In the genomic region with DNA sequence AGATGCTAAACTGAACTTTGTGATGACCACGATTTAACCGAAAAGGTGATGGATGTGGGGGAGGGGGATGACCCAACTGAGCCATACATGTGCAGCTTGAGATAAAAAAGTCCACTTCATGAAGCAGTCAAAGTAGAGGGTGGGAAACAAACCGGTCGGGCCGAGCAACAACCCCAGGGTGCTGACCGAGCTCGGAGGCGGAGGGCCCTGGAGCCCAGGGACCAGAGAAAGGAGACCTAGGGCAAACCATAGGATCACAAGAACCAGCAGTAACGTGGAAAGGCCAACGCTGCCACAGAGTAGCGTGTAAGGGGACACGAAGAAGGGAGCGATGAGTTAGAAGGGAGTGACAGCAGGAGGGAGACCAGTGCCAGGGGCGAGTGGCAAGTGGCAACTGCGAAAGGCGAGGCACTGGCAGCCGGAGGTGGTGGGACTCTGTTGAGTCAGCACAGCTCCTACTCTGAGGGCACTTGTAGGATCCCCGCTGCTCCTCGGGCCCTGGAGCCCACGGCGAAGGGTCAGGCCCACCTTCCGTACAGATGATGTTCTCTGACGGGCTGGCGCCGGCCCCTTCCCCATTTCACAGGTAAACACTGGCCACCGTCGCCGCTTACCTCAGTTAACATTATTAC, we compare ENCODE assay signal across 8 cellular contexts.
DNase-seq lines count a peak whose midpoint lies in the region; ATAC-seq and TF ChIP-seq lines count a peak whose summit lies in the region.

No MANE protein-coding gene starts in this region.

- peak; percentile 57 to 69 for DNase-seq in NCI-H526 (lab: John Stamatoyannopoulos, UW)
- peak; percentile 34 for DNase-seq in activated T-cell treated with anti-CD3 and anti-CD28 coated beads for 48 hours (ENCODE audit: low read depth)
- peak; percentile 85 to 88 for DNase-seq in erythroblast (lab: John Stamatoyannopoulos, UW)
- peak; percentile 41 for DNase-seq in stimulated activated naive CD4-positive, alpha-beta T cell treated with Interleukin-2 at 50 U/mL for 16 hours (lab: John Stamatoyannopoulos, UW)

- peaks cover 17% of the 10 kb centered on the region for H3K4me1 ChIP-seq in ACC112 (ENCODE audit: control insufficient read depth, insufficient read depth, low read length, unreplicated experiment)
- H3K4me1 ChIP-seq in muscle layer of duodenum (ENCODE audit: control insufficient read depth in 1 of 2, insufficient read depth in 2 of 2, low read length in 2 of 2), result peaks cover 7 to 23% of the 10 kb centered on the region in 2 donors

- peak overlapping the region; percentile 82 for H2AFZ ChIP-seq in ACC112 (ENCODE audit: low read length, unreplicated experiment)

- no peaks in the 10 kb centered on the region for H3K27me3 ChIP-seq in ACC112 (ENCODE audit: insufficient read depth, low read length)
- no peaks in the 10 kb centered on the region for H3K27me3 ChIP-seq in muscle layer of duodenum (ENCODE audit: low read depth, low read length)

- H3K27ac ChIP-seq in ACC112 (ENCODE audit: low read depth, low read length) (peak overlapping the region; percentile 77), muscle layer of duodenum (ENCODE audit: low read length) (peak overlapping the region; percentile 92)

- H3K9me3 ChIP-seq in muscle layer of duodenum (ENCODE audit: control insufficient read depth in 1 of 2, low read length in 2 of 2), result no peaks in the 10 kb centered on the region

- H3K4me3 ChIP-seq in ACC112 (ENCODE audit: low read depth, low read length), result peak overlapping the region; percentile 94
- H3K4me3 ChIP-seq in muscle layer of duodenum (ENCODE audit: low read depth in 1 of 2, low read length in 2 of 2), result peak overlapping the region; percentile 81 to 95

- TF ChIP-seq POLR2A in erythroblast (IDR thresholded peaks at IDR 0.05; ENCODE audit: low read length), result no peak

- H3K36me3 ChIP-seq in ACC112 (ENCODE audit: insufficient read depth, low read length) (no peaks in the 10 kb centered on the region), muscle layer of duodenum (ENCODE audit: control insufficient read depth in 1 of 2, insufficient read depth in 2 of 2, low read length in 2 of 2) (peaks cover 0 to 7% of the 10 kb centered on the region in 2 donors)

- peak; percentile 15 for ATAC-seq in GM18520 (IDR thresholded peaks at IDR 0.05; ENCODE audit: unreplicated experiment)
- ATAC-seq in HG03064 (IDR thresholded peaks at IDR 0.05; ENCODE audit: low read depth, unreplicated experiment), result peak; percentile 30

- H3K79me2 ChIP-seq in ACC112 (ENCODE audit: control insufficient read depth, insufficient read depth, low read length, unreplicated experiment), result peaks cover 52% of the 10 kb centered on the region

Comparison
In these comparisons a context has a peak if more than half of its experiments do, and no peak if none do; other contexts are left out.
1. Peak in every context shown above with its lines: DNase-seq, ATAC-seq, H3K4me3 ChIP-seq and H3K27ac ChIP-seq.
2. DNase-seq: peak in every context shown above with its lines; median percentile 86 in erythroblast; 63 in NCI-H526; 41 in stimulated activated naive CD4-positive, alpha-beta T cell treated with Interleukin-2 at 50 U/mL for 16 hours; 34 in activated T-cell treated with anti-CD3 and anti-CD28 coated beads for 48 hours.